8 cellular contexts compared by ENCODE assay signal in the genomic region with DNA sequence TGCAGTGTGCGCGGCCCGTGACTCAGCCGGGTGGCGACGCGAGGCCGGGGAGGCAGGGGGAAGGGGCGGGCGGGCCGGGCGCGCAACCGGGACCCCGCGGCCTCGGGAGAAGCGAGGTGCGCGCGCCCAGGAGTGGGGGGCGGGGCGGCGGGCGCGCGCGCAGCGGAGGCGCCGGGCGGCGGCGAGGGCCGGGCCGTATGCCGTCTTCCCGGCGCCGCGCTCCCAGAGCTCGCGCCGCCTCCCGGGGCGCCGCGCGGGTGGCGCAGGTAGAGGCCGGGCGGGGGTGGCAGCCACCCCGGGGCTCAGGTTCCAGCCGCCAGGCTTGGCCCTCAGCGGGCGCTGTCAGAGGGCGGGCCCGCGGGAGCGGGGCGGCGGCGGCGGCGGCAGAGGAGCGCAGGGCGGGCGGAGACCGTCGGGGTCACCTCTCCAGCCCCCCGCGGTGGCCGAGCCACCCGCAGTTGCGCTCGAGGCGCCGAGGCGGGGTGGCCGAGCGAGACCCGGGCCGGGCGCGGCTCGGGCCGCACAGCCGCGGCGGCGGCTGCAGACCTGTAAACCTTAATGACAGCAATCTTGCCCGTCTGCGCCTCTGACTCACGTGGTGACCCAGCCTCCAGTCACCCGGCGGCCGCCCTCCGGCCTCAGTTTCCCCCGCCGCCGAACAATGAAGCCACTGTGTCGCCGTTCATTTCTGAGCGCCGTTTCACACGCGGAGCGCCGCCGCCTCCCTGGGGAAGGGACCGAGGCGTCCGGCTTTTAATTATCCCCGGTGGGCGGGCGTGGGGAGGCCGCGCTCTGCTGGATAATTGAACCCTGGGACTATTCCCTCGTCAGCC. TPM values are rescaled to one million over a fixed set of nuclear protein-coding genes. Genes with fewer than 3 reads are reported as not detected.
A peak's percentile ranks its signal among the peaks of the same experiment; 100 is the strongest.
DNase-seq lines count a peak whose midpoint lies in the region; ATAC-seq and TF ChIP-seq lines count a peak whose summit lies in the region.

No MANE protein-coding gene starts in this region.

- H3K27ac Mint-ChIP-seq in activated naive CD8-positive, alpha-beta T cell treated with anti-CD3 and anti-CD28 coated beads, Interleukin-2, amount 10 ng/mL, durations not matched to agents 7 days and 5 days = no peak overlapping the region

- WGBS in hepatocyte (ENCODE audit: low lambda C conversion rate, missing lambda C conversion rate) = 6% methylated on average over 37 of the region's 119 CpGs

- ATAC-seq in HG03457 (IDR thresholded peaks at IDR 0.05; ENCODE audit: unreplicated experiment) = peak; percentile 33
- ATAC-seq in activated naive CD8-positive, alpha-beta T cell treated with anti-CD3 and anti-CD28 coated beads, Interleukin-2, amount 10 ng/mL, durations not matched to agents 7 days and 5 days (ENCODE audit: low read depth) = peak; percentile 84

- H3K9me2 ChIP-seq in hepatocyte (replicated peaks; ENCODE audit: insufficient read depth) = no peaks in the 10 kb centered on the region

- H3K36me3 Mint-ChIP-seq in activated naive CD8-positive, alpha-beta T cell treated with anti-CD3 and anti-CD28 coated beads, Interleukin-2, amount 10 ng/mL, durations not matched to agents 7 days and 5 days = peaks cover 1% of the 10 kb centered on the region

- in situ Hi-C loops in SK-MEL-5 (cut with HindIII; ENCODE audit: low pct_unique_long_range_greater_than_20kb, low sequenced_read_pairs) = no loop called here

- H4K20me1 ChIP-seq in hepatocyte (ENCODE audit: insufficient read depth, poor library complexity, severe bottlenecking) = no peaks in the 10 kb centered on the region

- no peaks in the 10 kb centered on the region for H3K36me3 ChIP-seq in hepatocyte (replicated peaks; ENCODE audit: insufficient read depth, low read depth)
- H3K36me3 ChIP-seq in skeletal muscle satellite cell (ENCODE audit: insufficient read depth, low read length) = no peaks in the 10 kb centered on the region

- peak; percentile 92 for DNase-seq in AG20443 (ENCODE audit: low spot score)
- peak; percentile 73 for DNase-seq in GM19238 (ENCODE audit: insufficient read length, low spot score)
- peak; percentile 30 for DNase-seq in SK-MEL-5 (ENCODE audit: low read depth, low spot score)
- DNase-seq in activated naive CD8-positive, alpha-beta T cell treated with anti-CD3 and anti-CD28 coated beads, Interleukin-2, amount 10 ng/mL, durations not matched to agents 7 days and 5 days = peak; percentile 72
- DNase-seq in hepatocyte (ENCODE audit: low spot score) = peak; percentile 90
- no peak for DNase-seq in HUDEP-2 (lab: John Stamatoyannopoulos, UW; ENCODE audit: unreplicated experiment in 76 of 76)

- peak overlapping the region; percentile 100 for H3K27ac ChIP-seq in hepatocyte

- no peak for TF ChIP-seq CTCF in hepatocyte (IDR thresholded peaks at IDR 0.05; ENCODE audit: poor library complexity)

- peaks cover 35% of the 10 kb centered on the region for H3K4me1 ChIP-seq in hepatocyte (ENCODE audit: insufficient read depth)
- H3K4me1 ChIP-seq in skeletal muscle satellite cell (ENCODE audit: control insufficient read depth, insufficient read depth, low read length) = peaks cover 29% of the 10 kb centered on the region

- H3K9me3 ChIP-seq in hepatocyte (ENCODE audit: low read depth) = no peaks in the 10 kb centered on the region
- no peaks in the 10 kb centered on the region for H3K9me3 ChIP-seq in skeletal muscle satellite cell (replicated peaks; ENCODE audit: low read length)

- peak overlapping the region; percentile 76 for H3K4me3 Mint-ChIP-seq in activated naive CD8-positive, alpha-beta T cell treated with anti-CD3 and anti-CD28 coated beads, Interleukin-2, amount 10 ng/mL, durations not matched to agents 7 days and 5 days

- peak overlapping the region; percentile 86 for H2AFZ ChIP-seq in hepatocyte

- peaks cover 57% of the 10 kb centered on the region for H3K27me3 Mint-ChIP-seq in activated naive CD8-positive, alpha-beta T cell treated with anti-CD3 and anti-CD28 coated beads, Interleukin-2, amount 10 ng/mL, durations not matched to agents 7 days and 5 days

- no peaks in the 10 kb centered on the region for H3K9me3 Mint-ChIP-seq in activated naive CD8-positive, alpha-beta T cell treated with anti-CD3 and anti-CD28 coated beads, Interleukin-2, amount 10 ng/mL, durations not matched to agents 7 days and 5 days

- H3K4me1 Mint-ChIP-seq in activated naive CD8-positive, alpha-beta T cell treated with anti-CD3 and anti-CD28 coated beads, Interleukin-2, amount 10 ng/mL, durations not matched to agents 7 days and 5 days = peaks cover 11% of the 10 kb centered on the region

- H3K4me3 ChIP-seq in hepatocyte (peak overlapping the region; percentile 70), skeletal muscle satellite cell (ENCODE audit: low read length) (peak overlapping the region; percentile 70)

- no peaks in the 10 kb centered on the region for H3K79me2 ChIP-seq in hepatocyte

- POLR2A ChIA-PET in activated naive CD8-positive, alpha-beta T cell treated with anti-CD3 and anti-CD28 coated beads, Interleukin-2, amount 10 ng/mL, durations not matched to agents 7 days and 5 days (lab: Charles Lee) = no interaction called here

- no peaks in the 10 kb centered on the region for H3K27me3 ChIP-seq in hepatocyte
- no peaks in the 10 kb centered on the region for H3K27me3 ChIP-seq in skeletal muscle satellite cell (ENCODE audit: control insufficient read depth, insufficient read depth, low read length)

- H3K4me2 ChIP-seq in hepatocyte (peak overlapping the region; percentile 99), skeletal muscle satellite cell (ENCODE audit: low read length) (peak overlapping the region; percentile 80)

- H3K9ac ChIP-seq in skeletal muscle satellite cell (ENCODE audit: low read depth, low read length) = peak overlapping the region; percentile 85

RNA-seq across cellular contexts. Expression of a gene that starts 25.3 kb away (rescaled TPM):
- 3.8 and 6.0 TPM in 2 replicates for total RNA-seq in SK-MEL-5 (2014; rRNA removed; shearing (Covaris generic))
- polyA plus RNA-seq in SK-MEL-5 (2015; cell fraction: cytosol; rRNA removed) = 6.6 and 6.9 TPM in 2 replicates
- 3.7 and 10.6 TPM in 2 replicates for polyA plus RNA-seq in SK-MEL-5 (2015; cell fraction: nucleus; rRNA removed)
- total RNA-seq in activated naive CD8-positive, alpha-beta T cell treated with anti-CD3 and anti-CD28 coated beads, Interleukin-2, amount 10 ng/mL, durations not matched to agents 7 days and 5 days = 10 to 100 TPM; 26.8 to 30.1 TPM
- 66.2 and 71.1 TPM in 2 replicates for total RNA-seq in hepatocyte
- 61.5 and 65.4 TPM in 2 replicates for polyA plus RNA-seq in hepatocyte
- 4.8 and 7.6 TPM in 2 replicates for total RNA-seq in skeletal muscle satellite cell (2012; rRNA removed)

Comparison
In these comparisons a context has a peak if more than half of its experiments do, and no peak if none do; other contexts are left out.
1. DNase-seq: peak in AG20443 (single experiment), GM19238 (single experiment), SK-MEL-5 (single experiment), activated naive CD8-positive, alpha-beta T cell treated with anti-CD3 and anti-CD28 coated beads, Interleukin-2, amount 10 ng/mL, durations not matched to agents 7 days and 5 days (single experiment) and hepatocyte (single experiment); none in HUDEP-2 (0 of 76).